21 cellular contexts compared by ENCODE assay signal in the genomic region with DNA sequence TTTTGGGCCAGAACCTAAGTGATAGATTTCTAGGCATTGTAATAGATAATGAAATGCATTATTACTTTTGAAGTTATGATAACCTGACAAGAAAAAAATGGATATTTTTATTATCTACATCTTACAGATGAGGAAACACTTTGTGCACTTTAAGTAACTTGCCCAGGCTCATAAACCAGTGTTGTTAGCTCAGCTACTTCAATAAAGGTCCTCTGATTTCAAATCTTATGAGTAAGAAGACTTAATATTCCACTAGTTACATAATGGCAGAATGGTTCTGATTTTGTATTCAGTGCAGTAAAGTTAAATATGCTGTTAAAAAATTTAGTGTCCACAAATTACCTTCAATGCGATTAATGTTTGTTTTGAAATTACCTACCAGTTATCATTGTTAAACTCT.
"Had no signal": no experiment of that assay in that cellular context is flagged by ENCODE, and none has a peak within 500 bp of the region (broad histone marks: within the 10 kb centered on the region; RNA-seq: fewer than 3 reads in every experiment).

No MANE protein-coding gene starts in this region.

- DNase-seq: activated CD4-positive, alpha-beta T cell treated with anti-CD3 and anti-CD28 coated beads, Interleukin-2, amount 10 ng/mL, durations not matched to agents 7 days and 5 days; activated CD8-positive, alpha-beta T cell treated with anti-CD3 and anti-CD28 coated beads, Interleukin-2, amount 10 ng/mL, durations not matched to agents 7 days and 5 days; activated gamma-delta T cell; adrenal gland; esophagus squamous epithelium; gastrocnemius medialis; head of caudate nucleus; islet precursor cell; lower lobe of right lung; mesendoderm; mucosa of descending colon; nephron progenitor cell; posterior cingulate gyrus; right lobe of liver; stimulated activated CD4-positive, alpha-beta T cell treated with anti-CD3 and anti-CD28 coated beads, Interleukin-4, amount 100 ng/mL, for 4 hours; stimulated activated naive CD8-positive, alpha-beta T cell treated with anti-CD3 and anti-CD28 coated beads, Interleukin-15, Interleukin-2, amounts not matched to agents 100 U/mL and 50 U/mL, for 24 hours; thyroid gland; upper lobe of right lung had no signal

- H3K27ac ChIP-seq: adrenal gland, ascending aorta, coronary artery, esophagus squamous epithelium, gastrocnemius medialis, lower lobe of right lung, right lobe of liver, thyroid gland, upper lobe of right lung had no signal

- H3K9me3 ChIP-seq: adrenal gland, ascending aorta, esophagus squamous epithelium, gastrocnemius medialis, lower lobe of right lung, mucosa of descending colon, right lobe of liver, thyroid gland, upper lobe of right lung had no signal

- H3K4me1 ChIP-seq: ascending aorta, lower lobe of right lung, right lobe of liver, upper lobe of right lung had no signal

- H3K4me3 ChIP-seq: adrenal gland, ascending aorta, coronary artery, esophagus squamous epithelium, gastrocnemius medialis, lower lobe of right lung, mucosa of descending colon, right lobe of liver, thyroid gland, upper lobe of right lung had no signal

- H3K27me3 ChIP-seq: adrenal gland, ascending aorta, esophagus squamous epithelium, gastrocnemius medialis, right lobe of liver, thyroid gland, upper lobe of right lung had no signal

- ATAC-seq: activated CD4-positive, CD25-positive, alpha-beta regulatory T cell treated with anti-CD3 and anti-CD28 coated beads, Interleukin-2, amount 50 U/mL, for 24 hours; activated CD8-positive, alpha-beta T cell treated with anti-CD3 and anti-CD28 coated beads, Interleukin-2, amount 10 ng/mL, durations not matched to agents 7 days and 5 days; gastrocnemius medialis; lower lobe of right lung; mucosa of descending colon; right lobe of liver; stimulated activated naive CD8-positive, alpha-beta T cell treated with anti-CD3 and anti-CD28 coated beads, Interleukin-15, Interleukin-2, amounts not matched to agents 100 U/mL and 50 U/mL, for 24 hours; upper lobe of right lung had no signal

- H3K36me3 ChIP-seq: adrenal gland, ascending aorta, esophagus squamous epithelium, gastrocnemius medialis, lower lobe of right lung, right lobe of liver, thyroid gland, upper lobe of right lung had no signal
